Comparison of ENCODE assay signal across 14 cellular contexts in the genomic region with DNA sequence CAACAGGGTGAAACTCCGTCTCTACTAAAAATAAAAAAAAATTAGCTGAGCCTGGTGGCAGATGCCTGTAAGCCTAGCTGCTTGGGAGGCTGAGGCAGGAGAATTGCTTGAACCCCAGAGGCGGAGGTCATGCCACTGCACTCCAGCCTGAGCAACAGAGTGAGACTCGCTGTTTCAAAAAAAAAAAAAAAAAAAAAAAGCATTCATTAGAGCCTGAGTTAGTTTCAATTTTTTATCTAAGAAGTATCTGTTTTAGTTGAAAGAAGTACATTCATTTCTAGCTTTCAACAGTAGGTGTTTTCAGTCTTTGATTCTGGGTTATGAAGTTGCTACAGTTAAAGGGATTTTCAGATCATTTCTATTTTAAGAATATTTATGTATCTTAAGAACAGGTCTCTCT. TPM values are rescaled to one million over a fixed set of nuclear protein-coding genes. Genes with fewer than 3 reads are reported as not detected.
DNase-seq lines count a peak whose midpoint lies in the region; ATAC-seq and TF ChIP-seq lines count a peak whose summit lies in the region.
"Had no signal": no experiment of that assay in that cellular context is flagged by ENCODE, and none has a peak within 500 bp of the region (broad histone marks: within the 10 kb centered on the region; RNA-seq: fewer than 3 reads in every experiment).

No MANE protein-coding gene starts in this region.

- no peaks in the 10 kb centered on the region for H3K9me3 ChIP-seq in testis
- H3K9me3 ChIP-seq: HAP-1, left ventricle myocardium inferior, pancreas had no signal

- TF ChIP-seq CTCF in testis (IDR thresholded peaks at IDR 0.05): no peak

- ATAC-seq in GM21723 (IDR thresholded peaks at IDR 0.05; ENCODE audit: unreplicated experiment): peak; percentile 75
- peak; percentile 75 for ATAC-seq in HG03378 (IDR thresholded peaks at IDR 0.05; ENCODE audit: unreplicated experiment)
- ATAC-seq: pancreas had no signal

- H3K36me3 Mint-ChIP-seq in activated naive CD4-positive, alpha-beta T cell treated with anti-CD3 and anti-CD28 coated beads for 36 hours (ENCODE audit: low read depth): peaks cover 14% of the 10 kb centered on the region

- peak; percentile 33 for DNase-seq in activated naive CD4-positive, alpha-beta T cell treated with anti-CD3 and anti-CD28 coated beads for 36 hours
- no peak for DNase-seq in activated naive CD4-positive, alpha-beta T cell (lab: John Stamatoyannopoulos, UW)
- peak; percentile 46 for DNase-seq in testis
- DNase-seq in islet precursor cell: no peak
- no peak for DNase-seq in cerebellar nuclear complex (lab: John Stamatoyannopoulos, UW)
- DNase-seq in NCI-H1417 (lab: John Stamatoyannopoulos, UW): no peak
- DNase-seq: activated CD8-positive, alpha-beta memory T cell treated with anti-CD3 and anti-CD28 coated beads for 24 hours; EL; left ventricle myocardium inferior; NCI-H69; pancreas had no signal

- intact Hi-C loops in activated naive CD4-positive, alpha-beta T cell treated with anti-CD3 and anti-CD28 coated beads for 36 hours (cut with micrococcal nuclease): loop anchor here (1.0 kb wide), 3 partner anchors 14 to 42 kb away; a partner anchor contains a TSS
- intact Hi-C loops in testis (cut with DNase I; ENCODE audit: low total_unique reads): no loop called here

- H3K4me1 Mint-ChIP-seq in activated naive CD4-positive, alpha-beta T cell treated with anti-CD3 and anti-CD28 coated beads for 36 hours (ENCODE audit: low read depth): peaks cover 78% of the 10 kb centered on the region

- H3K36me3 ChIP-seq in testis (ENCODE audit: low read depth, missing control alignments): no peaks in the 10 kb centered on the region
- H3K36me3 ChIP-seq: HAP-1, left ventricle myocardium inferior, pancreas had no signal

- CTCF ChIA-PET in activated naive CD4-positive, alpha-beta T cell treated with anti-CD3 and anti-CD28 coated beads for 36 hours (lab: Charles Lee): interaction anchor here (0.6 to 0.7 kb wide), 2 partner anchors 18 to 19 kb away, joined by 3 read pairs; no protein-coding TSS in a partner anchor

- no peak for TF ChIP-seq POLR2A in testis (IDR thresholded peaks at IDR 0.05)

- peak overlapping the region; percentile 51 to 69 for H3K27ac ChIP-seq in testis
- H3K27ac ChIP-seq: left ventricle myocardium inferior, pancreas had no signal

- no peaks in the 10 kb centered on the region for H3K27me3 Mint-ChIP-seq in activated naive CD4-positive, alpha-beta T cell treated with anti-CD3 and anti-CD28 coated beads for 36 hours (ENCODE audit: low read depth)

- WGBS in testis, 2 donors: 55 to 81% methylated on average over 3 of the region's 3 CpGs

- no peak overlapping the region for H3K4me3 ChIP-seq in testis
- H3K4me3 ChIP-seq: HAP-1, left ventricle myocardium inferior, pancreas had no signal

- peak overlapping the region; percentile 68 for H3K27ac Mint-ChIP-seq in activated naive CD4-positive, alpha-beta T cell treated with anti-CD3 and anti-CD28 coated beads for 36 hours

- H3K4me1 ChIP-seq in testis: peaks cover 12% of the 10 kb centered on the region
- H3K4me1 ChIP-seq: HAP-1, pancreas had no signal

- no peak overlapping the region for H3K4me3 Mint-ChIP-seq in activated naive CD4-positive, alpha-beta T cell treated with anti-CD3 and anti-CD28 coated beads for 36 hours

- H3K27me3 ChIP-seq in testis: no peaks in the 10 kb centered on the region
- H3K27me3 ChIP-seq: pancreas had no signal

- H3K9me3 Mint-ChIP-seq in activated naive CD4-positive, alpha-beta T cell treated with anti-CD3 and anti-CD28 coated beads for 36 hours: no peaks in the 10 kb centered on the region

RNA-seq across cellular contexts. Expression of a gene that starts 42.2 kb away (rescaled TPM):
- total RNA-seq in activated naive CD4-positive, alpha-beta T cell treated with anti-CD3 and anti-CD28 coated beads for 36 hours: 10 to 100 TPM; 39.5 to 41.2 TPM
- 10 to 100 TPM; 53.2 to 58.8 TPM for total RNA-seq in testis
- polyA plus RNA-seq in testis (ENCODE audit: insufficient read depth, low read depth, low replicate concordance): 3.6 TPM

Comparison
In these comparisons a context has a peak if more than half of its experiments do, and no peak if none do; other contexts are left out.
1. DNase-seq: peak in activated naive CD4-positive, alpha-beta T cell treated with anti-CD3 and anti-CD28 coated beads for 36 hours (single experiment) and testis (single experiment); none in activated naive CD4-positive, alpha-beta T cell (0 of 4), islet precursor cell (single experiment), cerebellar nuclear complex (0 of 2) and NCI-H1417 (0 of 3).